31 cellular contexts compared by ENCODE assay signal in the genomic region with DNA sequence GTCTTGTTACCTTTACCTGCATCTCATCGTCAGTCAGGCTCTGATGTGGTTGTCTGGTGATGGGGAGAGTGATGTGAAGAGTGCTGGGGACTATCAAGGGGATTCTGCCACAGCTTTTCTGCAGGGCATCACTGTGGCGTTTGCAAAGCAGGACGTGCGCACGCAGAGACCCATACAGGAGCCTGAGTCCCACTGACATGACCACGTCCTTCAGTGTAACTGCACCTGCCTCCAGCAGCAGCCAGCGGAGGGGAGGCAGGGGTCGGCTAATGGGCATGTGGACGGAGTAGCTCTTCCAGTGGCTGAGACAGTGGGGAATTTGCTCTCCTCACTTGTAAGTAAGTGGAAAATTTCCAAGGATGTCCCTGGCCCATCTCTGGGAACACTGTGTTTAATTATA. TPM values are rescaled to one million over a fixed set of nuclear protein-coding genes. Genes with fewer than 3 reads are reported as not detected.
"Had no signal": no experiment of that assay in that cellular context is flagged by ENCODE, and none has a peak within 500 bp of the region (broad histone marks: within the 10 kb centered on the region; RNA-seq: fewer than 3 reads in every experiment).

No MANE protein-coding gene starts in this region.

- H3K27ac ChIP-seq: colonic mucosa, epithelial cell of prostate, foreskin keratinocyte, gastroesophageal sphincter, hepatocyte, prostate gland, right atrium auricular region, sigmoid colon, tibial nerve, upper lobe of left lung had no signal

- DNase-seq: colonic mucosa; effector CD8-positive, alpha-beta T cell; endodermal cell; foreskin keratinocyte; heart left ventricle; kidney; mesenchymal stem cell; mucosa of descending colon; naive B cell; sigmoid colon; stimulated activated CD4-positive, alpha-beta T cell treated with anti-CD3 and anti-CD28 coated beads, Interleukin-2, amount 100 ng/mL, for 24 hours; stimulated activated CD4-positive, alpha-beta T cell treated with anti-CD3 and anti-CD28 coated beads, Interleukin-4, amount 100 ng/mL, for 4 hours; stimulated activated naive CD8-positive, alpha-beta T cell treated with anti-CD3 and anti-CD28 coated beads, Interleukin-15, Interleukin-2, amounts not matched to agents 100 U/mL and 50 U/mL, for 24 hours; upper lobe of left lung had no signal

- H3K27me3 ChIP-seq: colonic mucosa, heart left ventricle, right atrium auricular region, upper lobe of left lung had no signal

- H3K4me1 Mint-ChIP-seq: stimulated activated memory B cell treated with anti-CD40 and anti-IgM and Interleukin-4, amounts not matched to agents 10 μg/mL and 1 μg/mL and 100 μg/mL, for 72 hours had no signal

- H3K4me1 ChIP-seq: colonic mucosa, foreskin keratinocyte, gastroesophageal sphincter, right atrium auricular region, sigmoid colon had no signal

- FAIRE-seq: kidney, urothelium cell line had no signal

- H3K27ac Mint-ChIP-seq: dendritic cell treated with granulocyte-macrophage colony-stimulating factor and Interleukin-4, amounts not matched to agents 40 ng/mL and 50 ng/mL, for 4 days; mesothelial cell of epicardium; natural killer cell treated with Interleukin-12 subunit alpha and Interleukin-12 subunit beta and Interleukin-15 and Interleukin-18, amount 100 ng/mL, for 72 hours; stimulated activated memory B cell treated with anti-CD40 and anti-IgM and Interleukin-4, amounts not matched to agents 10 μg/mL and 1 μg/mL and 100 μg/mL, for 72 hours had no signal

- H3K4me3 Mint-ChIP-seq: dendritic cell treated with granulocyte-macrophage colony-stimulating factor and Interleukin-4, amounts not matched to agents 40 ng/mL and 50 ng/mL, for 4 days; endodermal cell; mesothelial cell of epicardium; naive B cell; natural killer cell treated with Interleukin-12 subunit alpha and Interleukin-12 subunit beta and Interleukin-15 and Interleukin-18, amount 100 ng/mL, for 72 hours; neural crest cell; stimulated activated memory B cell treated with anti-CD40 and anti-IgM and Interleukin-4, amounts not matched to agents 10 μg/mL and 1 μg/mL and 100 μg/mL, for 72 hours had no signal

- H3K4me3 ChIP-seq: colonic mucosa, gastroesophageal sphincter, heart left ventricle, hepatocyte, mucosa of descending colon, prostate gland, right atrium auricular region, sigmoid colon, thoracic aorta, tibial nerve, upper lobe of left lung had no signal

- H3K4me2 ChIP-seq: hepatocyte had no signal

- H3K9me3 Mint-ChIP-seq: dendritic cell treated with granulocyte-macrophage colony-stimulating factor and Interleukin-4, amounts not matched to agents 40 ng/mL and 50 ng/mL, for 4 days; endodermal cell; mesothelial cell of epicardium; naive B cell; natural killer cell treated with Interleukin-12 subunit alpha and Interleukin-12 subunit beta and Interleukin-15 and Interleukin-18, amount 100 ng/mL, for 72 hours; neural crest cell; stimulated activated memory B cell treated with anti-CD40 and anti-IgM and Interleukin-4, amounts not matched to agents 10 μg/mL and 1 μg/mL and 100 μg/mL, for 72 hours had no signal

- H3K9me3 ChIP-seq: colonic mucosa, gastroesophageal sphincter, heart left ventricle, mucosa of descending colon, prostate gland, right atrium auricular region, sigmoid colon, thoracic aorta, tibial nerve, upper lobe of left lung had no signal

- H2AFZ ChIP-seq: hepatocyte had no signal

- ATAC-seq: esophagus mucosa; foreskin keratinocyte; gastroesophageal sphincter; mucosa of descending colon; natural killer cell treated with Interleukin-12 subunit alpha and Interleukin-12 subunit beta and Interleukin-15 and Interleukin-18, amount 100 ng/mL, for 72 hours; stimulated activated memory B cell treated with anti-CD40 and anti-IgM and Interleukin-4, amounts not matched to agents 10 μg/mL and 1 μg/mL and 100 μg/mL, for 72 hours had no signal

RNA-seq across cellular contexts. Expression of a gene that starts 6.5 kb away (rescaled TPM):
- total RNA-seq: foreskin keratinocyte, lung microvascular endothelial cell, osteoblast, skeletal muscle tissue had no signal
- polyA plus RNA-seq: foreskin keratinocyte had no signal
